ENCODE assay signal across 22 cellular contexts in the genomic region with DNA sequence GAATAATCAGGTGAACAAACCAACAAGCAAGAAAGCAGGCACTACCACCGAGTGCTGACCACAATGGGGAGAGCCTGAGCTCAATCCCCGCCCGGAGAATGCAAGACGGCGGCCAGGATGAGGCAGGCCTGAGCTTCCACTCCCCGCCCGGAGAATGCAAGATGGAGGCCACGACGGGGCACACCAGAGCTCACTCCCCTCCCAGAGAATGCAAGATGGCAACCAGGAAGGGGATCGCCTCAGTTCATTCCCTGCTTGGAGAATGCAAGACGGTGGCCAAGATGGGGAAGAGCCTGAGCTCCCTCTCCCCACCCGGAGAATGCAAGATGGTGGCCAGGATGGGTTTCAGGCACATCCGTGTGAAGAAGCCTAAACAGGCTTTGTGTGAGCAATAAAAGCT. TPM values are rescaled to one million over a fixed set of nuclear protein-coding genes. Genes with fewer than 3 reads are reported as not detected.
A peak's percentile ranks its signal among the peaks of the same experiment; 100 is the strongest.
DNase-seq lines count a peak whose midpoint lies in the region; ATAC-seq, FAIRE-seq and TF ChIP-seq lines count a peak whose summit lies in the region.
"Had no signal": no experiment of that assay in that cellular context is flagged by ENCODE, and none has a peak within 500 bp of the region (broad histone marks: within the 10 kb centered on the region; RNA-seq: fewer than 3 reads in every experiment).

No MANE protein-coding gene starts in this region.

- 91% methylated on average over 13 of the region's 13 CpGs; no CpG with 5 or more reads in 1 of the 2 experiments for WGBS in H1 (ENCODE audit: extremely low coverage in 1 of 2, insufficient coverage in 1 of 2, insufficient read length in 1 of 2, insufficient replicate concordance in 2 of 2, low coverage in 1 of 2, low lambda C conversion rate in 2 of 2, missing lambda C conversion rate in 1 of 2), 2 experiments

- H3K9me3 ChIP-seq in left ventricle myocardium inferior (replicated peaks), result no peaks in the 10 kb centered on the region
- no peaks in the 10 kb centered on the region; a peak in 1 of 4 replicates for H3K9me3 ChIP-seq in H1 (ENCODE audit: insufficient read depth in 2 of 2, low read depth in 1 of 2, low read length in 1 of 2)
- no peaks in the 10 kb centered on the region for H3K9me3 ChIP-seq in T-helper 17 cell (ENCODE audit: control insufficient read depth, low read length, poor library complexity, severe bottlenecking)
- H3K9me3 ChIP-seq: BE2C had no signal

- peaks cover 0 to 2% of the 10 kb centered on the region in 2 experiments for H4K20me1 ChIP-seq in H1 (replicated peaks in 1 of 2; ENCODE audit: control insufficient read depth in 1 of 2, insufficient read depth in 2 of 2, low read length in 2 of 2)

- H2BK5ac ChIP-seq in H1 (ENCODE audit: low read depth, low read length), result no peak overlapping the region

- no peak for TF ChIP-seq CTCF in left ventricle myocardium inferior (IDR thresholded peaks at IDR 0.05; ENCODE audit: borderline replicate concordance)
- TF ChIP-seq CTCF in H1 (IDR thresholded peaks at IDR 0.05; ENCODE audit: control extremely low read depth in 1 of 3, insufficient read depth in 1 of 3, low read depth in 1 of 3, low read length in 3 of 3), result no peak
- TF ChIP-seq CTCF in nephron progenitor cell (IDR thresholded peaks at IDR 0.05), result no peak

- no peak for TF ChIP-seq RAD21 in H1 (IDR thresholded peaks at IDR 0.05 in 1 of 2, conservative IDR thresholded peaks at IDR 0.05 in 1 of 2; ENCODE audit: low read depth in 2 of 2, low read length in 2 of 2)

- no peaks in the 10 kb centered on the region for H3K79me1 ChIP-seq in H1 (ENCODE audit: low read depth, low read length)

- H3K4me1 ChIP-seq in left ventricle myocardium inferior, result peaks cover 20% of the 10 kb centered on the region
- no peaks in the 10 kb centered on the region for H3K4me1 ChIP-seq in H1 (replicated peaks in 1 of 4; ENCODE audit: control insufficient read depth in 3 of 4, insufficient read depth in 4 of 4, low read length in 3 of 4)
- H3K4me1 ChIP-seq: BE2C had no signal

- H3K14ac ChIP-seq in H1 (ENCODE audit: insufficient read length), result no peak overlapping the region

- H2BK20ac ChIP-seq in H1 (ENCODE audit: low read length), result no peak overlapping the region

- H3K4me3 ChIP-seq in left ventricle myocardium inferior, result no peak overlapping the region
- no peak overlapping the region for H3K4me3 ChIP-seq in H1 (ENCODE audit: extremely low read depth in 1 of 4, insufficient read depth in 2 of 4, low read depth in 3 of 4, low read length in 4 of 4)

- no peak overlapping the region for H2BK12ac ChIP-seq in H1 (ENCODE audit: low read depth, low read length)

- H4K5ac ChIP-seq in H1 (ENCODE audit: insufficient read length, low read depth, low read length), result no peak overlapping the region

- no peak overlapping the region for H3K9ac ChIP-seq in H1 (replicated peaks in 1 of 4; ENCODE audit: extremely low read depth in 1 of 4, low read depth in 3 of 4, low read length in 3 of 4)

- CTCF ChIA-PET in H1 (lab: Charles Lee; ENCODE audit: partially characterized antibody), result interaction anchor here (0.8 to 4.6 kb wide), 2 partner anchors 16 to 39 kb away, joined by 4 to 25 read pairs; no protein-coding TSS in a partner anchor

- H3K4me1 Mint-ChIP-seq in nephron progenitor cell, result peaks cover 59% of the 10 kb centered on the region
- H3K4me1 Mint-ChIP-seq in T-helper 17 cell, result no peaks in the 10 kb centered on the region
- H3K4me1 Mint-ChIP-seq in naive thymus-derived CD8-positive, alpha-beta T cell, result no peaks in the 10 kb centered on the region
- H3K4me1 Mint-ChIP-seq: CD4-positive, CD25-positive, alpha-beta regulatory T cell had no signal

- no peaks in the 10 kb centered on the region for H3K23me2 ChIP-seq in H1 (ENCODE audit: low read depth, low read length)

- no peak overlapping the region for H4K91ac ChIP-seq in H1 (replicated peaks; ENCODE audit: insufficient read length, low read length)

- H2AFZ ChIP-seq in H1 (ENCODE audit: low read length), result peak overlapping the region; percentile 90

- intact Hi-C loops in Right ventricle myocardium superior (cut with DNase I) (no loop called here), left ventricle myocardium inferior (cut with micrococcal nuclease) (no loop called here)

- no peak for TF ChIP-seq POLR2A in H1 (IDR thresholded peaks at IDR 0.05; ENCODE audit: control extremely low read depth in 1 of 2, low read depth in 2 of 2, low read length in 2 of 2)

- peaks cover 17% of the 10 kb centered on the region for H3K9me3 Mint-ChIP-seq in nephron progenitor cell
- no peaks in the 10 kb centered on the region for H3K9me3 Mint-ChIP-seq in naive thymus-derived CD8-positive, alpha-beta T cell
- H3K9me3 Mint-ChIP-seq: HFFc6 had no signal

- no peak overlapping the region for H3K4me3 Mint-ChIP-seq in nephron progenitor cell
- no peak overlapping the region for H3K4me3 Mint-ChIP-seq in T-helper 17 cell
- H3K4me3 Mint-ChIP-seq in naive thymus-derived CD8-positive, alpha-beta T cell, result no peak overlapping the region
- H3K4me3 Mint-ChIP-seq: CD4-positive, CD25-positive, alpha-beta regulatory T cell; HFFc6 had no signal

- no peak overlapping the region for H3K4ac ChIP-seq in H1 (replicated peaks; ENCODE audit: insufficient read length, low read depth, low read length)

- TF ChIP-seq EP300 in H1 (IDR thresholded peaks at IDR 0.05; ENCODE audit: borderline replicate concordance in 1 of 2, low read depth in 2 of 2, low read length in 2 of 2), result no peak

- no peaks in the 10 kb centered on the region for H3K36me3 ChIP-seq in left ventricle myocardium inferior
- H3K36me3 ChIP-seq in H1 (ENCODE audit: control insufficient read depth in 2 of 4, insufficient read depth in 4 of 4, low read length in 3 of 4), result no peaks in the 10 kb centered on the region
- H3K36me3 ChIP-seq: BE2C had no signal

- no peak overlapping the region for H3K18ac ChIP-seq in H1 (ENCODE audit: extremely low read depth, low read length)

- H3K23ac ChIP-seq in H1 (ENCODE audit: insufficient read length), result no peak overlapping the region

- peak overlapping the region; percentile 64 for H3K27ac Mint-ChIP-seq in nephron progenitor cell
- no peak overlapping the region for H3K27ac Mint-ChIP-seq in T-helper 17 cell
- H3K27ac Mint-ChIP-seq in naive thymus-derived CD8-positive, alpha-beta T cell, result no peak overlapping the region
- H3K27ac Mint-ChIP-seq: CD4-positive, CD25-positive, alpha-beta regulatory T cell; HFFc6 had no signal

- peaks cover 91% of the 10 kb centered on the region for H3K27me3 ChIP-seq in left ventricle myocardium inferior (ENCODE audit: low read depth)
- no peaks in the 10 kb centered on the region; a peak in 1 of 7 replicates for H3K27me3 ChIP-seq in H1 (replicated peaks in 1 of 4; ENCODE audit: control insufficient read depth in 3 of 4, extremely low read depth in 1 of 4, insufficient read depth in 3 of 4, low read length in 3 of 4)

- no peak overlapping the region for H2AK5ac ChIP-seq in H1 (ENCODE audit: low read depth, low read length)

- no peak overlapping the region for H3K4me2 ChIP-seq in H1 (ENCODE audit: insufficient read depth in 1 of 2, low read depth in 2 of 2, low read length in 2 of 2)

- H2BK15ac ChIP-seq in H1 (ENCODE audit: low read length), result no peak overlapping the region

- POLR2A ChIA-PET in H1 (lab: Charles Lee; ENCODE audit: partially characterized antibody), result no interaction called here
- POLR2A ChIA-PET in naive thymus-derived CD8-positive, alpha-beta T cell (lab: Charles Lee), result no interaction called here

- peaks cover 30% of the 10 kb centered on the region for H3K27me3 Mint-ChIP-seq in nephron progenitor cell (ENCODE audit: low read depth, poor library complexity)
- H3K27me3 Mint-ChIP-seq in T-helper 17 cell, result peaks cover 65% of the 10 kb centered on the region
- H3K27me3 Mint-ChIP-seq in naive thymus-derived CD8-positive, alpha-beta T cell, result peaks cover 11 to 69% (median 33%) of the 10 kb centered on the region in 5 donors
- H3K27me3 Mint-ChIP-seq: CD4-positive, CD25-positive, alpha-beta regulatory T cell had no signal

- H3K27ac ChIP-seq in left ventricle myocardium inferior (replicated peaks) (no peak overlapping the region), H1 (ENCODE audit: low read depth, low read length) (no peak overlapping the region), temporal lobe (ENCODE audit: low read depth, low read length) (peak overlapping the region; percentile 82)

- FAIRE-seq in H1 (lab: Jason Lieb, UNC), result no peak
- FAIRE-seq: GM12892, GM18507, H54 had no signal

- ATAC-seq in Right ventricle myocardium superior (ENCODE audit: poor library complexity), result no peak
- no peak for ATAC-seq in HG03460 (IDR thresholded peaks at IDR 0.05; ENCODE audit: unreplicated experiment)
- no peak for ATAC-seq in T-helper 17 cell
- ATAC-seq in naive thymus-derived CD8-positive, alpha-beta T cell, result no peak

- no peaks in the 10 kb centered on the region for H3K79me2 ChIP-seq in H1 (ENCODE audit: control insufficient read depth in 1 of 2, insufficient read depth in 2 of 2, low read length in 2 of 2)

- DNase-seq in Right ventricle myocardium superior (peak; percentile 29), left ventricle myocardium inferior (no peak), H1 (ENCODE audit: low read depth in 1 of 2, low spot score in 2 of 2) (no peak), nephron progenitor cell (no peak), T-helper 17 cell (no peak)
- DNase-seq in naive thymus-derived CD8-positive, alpha-beta T cell, result no peak
- DNase-seq: BE2C; CD4-positive, CD25-positive, alpha-beta regulatory T cell; HFFc6; NCI-H1417 treated with DMSO at 0.1 percent for 48 hours; NCI-H1930; NCI-H226; NCI-H524; NCI-H82; OCI-M1 had no signal

- H3K56ac ChIP-seq in H1 (replicated peaks; ENCODE audit: insufficient read length, low read depth, low read length), result no peak overlapping the region

- H4K8ac ChIP-seq in H1 (ENCODE audit: extremely low read depth, insufficient read depth, low read length), result peak overlapping the region; percentile 9; the same call in 1 of the 2 replicates

- H3K36me3 Mint-ChIP-seq in nephron progenitor cell (ENCODE audit: low read depth), result peaks cover 12% of the 10 kb centered on the region
- no peaks in the 10 kb centered on the region for H3K36me3 Mint-ChIP-seq in T-helper 17 cell (ENCODE audit: low read depth)
- no peaks in the 10 kb centered on the region for H3K36me3 Mint-ChIP-seq in naive thymus-derived CD8-positive, alpha-beta T cell
- H3K36me3 Mint-ChIP-seq: CD4-positive, CD25-positive, alpha-beta regulatory T cell had no signal

- no peak overlapping the region for H2BK120ac ChIP-seq in H1 (replicated peaks; ENCODE audit: low read depth, low read length)

RNA-seq across cellular contexts. Expression of a gene that starts 24.7 kb away (rescaled TPM):
- 18.3 TPM for total RNA-seq in Right ventricle myocardium superior
- total RNA-seq in left ventricle myocardium inferior, result 15.9 TPM
- total RNA-seq in H1 (2021; fragmentation: NEBNext Ultra II Directional; extraction: Animal tissue kit (Norgen Biotek cat#: 25700)), result 45.7 and 48.3 TPM in 2 replicates
- 30.3 and 53.1 TPM in 2 replicates for polyA plus RNA-seq in H1 (2011; rRNA removed)
- 23.4 TPM for polyA plus RNA-seq in H1 (2011; cell fraction: cytosol; rRNA removed)
- 73.3 TPM for polyA plus RNA-seq in H1 (2011; cell fraction: nucleus; rRNA removed)
- polyA plus RNA-seq in H1 (2012, experiment 1 of 2), result 44.7 to 62.6 TPM (median 54.6 TPM) in 4 replicates
- 23.4 TPM for polyA plus RNA-seq in H1 (2012, experiment 2 of 2)
- 29.9 TPM for polyA plus RNA-seq in H1 (2013, experiment 1 of 2)
- polyA plus RNA-seq in H1 (2013, experiment 2 of 2), result 30.9 TPM
- polyA minus RNA-seq in H1 (2011; rRNA and poly(A)+ RNA removed), result 72.4 and 80.0 TPM in 2 replicates
- 28.2 TPM for polyA minus RNA-seq in H1 (2011; cell fraction: cytosol; rRNA and poly(A)+ RNA removed)
- 54.0 TPM for polyA minus RNA-seq in H1 (2011; cell fraction: nucleus; rRNA and poly(A)+ RNA removed)
- total RNA-seq in temporal lobe, result 4.2 TPM
- 10 to 100 TPM; 13.1 to 13.8 TPM for total RNA-seq in T-helper 17 cell
- 10 to 100 TPM; 16.8 to 20.3 TPM for total RNA-seq in naive thymus-derived CD8-positive, alpha-beta T cell
- polyA plus RNA-seq in naive thymus-derived CD8-positive, alpha-beta T cell, result 1 to 10 TPM; 2.1 to 3.1 (median 2.4) TPM

RNA-seq across cellular contexts. Expression of a gene that starts 39.7 kb away (rescaled TPM):
- total RNA-seq in Right ventricle myocardium superior, result 1.7 TPM
- 0.63 TPM for total RNA-seq in left ventricle myocardium inferior
- total RNA-seq in H1 (2021; fragmentation: NEBNext Ultra II Directional; extraction: Animal tissue kit (Norgen Biotek cat#: 25700)), result 6.3 and 6.6 TPM in 2 replicates
- polyA plus RNA-seq in H1 (2011; rRNA removed), result 3.8 and 7.8 TPM in 2 replicates
- polyA plus RNA-seq in H1 (2011; cell fraction: cytosol; rRNA removed), result 6.2 TPM
- polyA plus RNA-seq in H1 (2011; cell fraction: nucleus; rRNA removed), result 39.7 TPM
- 3.6 to 6.7 TPM (median 4.9 TPM) in 4 replicates for polyA plus RNA-seq in H1 (2012, experiment 1 of 2)
- 3.4 TPM for polyA plus RNA-seq in H1 (2012, experiment 2 of 2)
- 3.4 TPM for polyA plus RNA-seq in H1 (2013, experiment 1 of 2)
- polyA plus RNA-seq in H1 (2013, experiment 2 of 2), result 3.2 TPM
- polyA minus RNA-seq in H1 (2011; rRNA and poly(A)+ RNA removed), result 0.59 and 0.82 TPM in 2 replicates
- 3.0 TPM for polyA minus RNA-seq in H1 (2011; cell fraction: cytosol; rRNA and poly(A)+ RNA removed)
- 5.6 TPM for polyA minus RNA-seq in H1 (2011; cell fraction: nucleus; rRNA and poly(A)+ RNA removed)
- total RNA-seq in temporal lobe, result 16.0 TPM
- not detected for total RNA-seq in T-helper 17 cell
- total RNA-seq in naive thymus-derived CD8-positive, alpha-beta T cell, result not detected
- polyA plus RNA-seq in naive thymus-derived CD8-positive, alpha-beta T cell, result not detected
- total RNA-seq: CD4-positive, CD25-positive, alpha-beta regulatory T cell; HFFc6; M059J; RPMI7951 had no signal
- polyA plus RNA-seq: CD4-positive, CD25-positive, alpha-beta regulatory T cell had no signal
